ENCODE assay signal across 30 cellular contexts in genomic region chr3:8420613-8421012, GRCh38.
"Had no signal": no experiment of that assay in that cellular context is flagged by ENCODE, and none has a peak within 500 bp of the region (broad histone marks: within the 10 kb centered on the region; RNA-seq: fewer than 3 reads in every experiment).

No MANE protein-coding gene starts in this region.

- H3K27ac Mint-ChIP-seq: activated naive CD8-positive, alpha-beta T cell; effector memory CD8-positive, alpha-beta T cell; nephron; stimulated activated effector memory CD8-positive, alpha-beta T cell treated with anti-CD3 and anti-CD28 coated beads, Interleukin-12 subunit alpha, Interleukin-12 subunit beta, amount 100 ng/mL, for 72 hours; stimulated activated naive CD8-positive, alpha-beta T cell treated with anti-CD3 and anti-CD28 coated beads, Interleukin-15, Interleukin-2, amounts not matched to agents 100 ng/mL and 50 ng/mL, for 24 hours had no signal

- H3K9me3 ChIP-seq: uterus had no signal

- H3K36me3 ChIP-seq: gastroesophageal sphincter, lower lobe of right lung, thoracic aorta, uterus, WERI-Rb-1 had no signal

- H3K27ac ChIP-seq: body of pancreas, coronary artery, dorsolateral prefrontal cortex, gastroesophageal sphincter, lower lobe of right lung, thoracic aorta, uterus, WERI-Rb-1 had no signal

- H3K27me3 Mint-ChIP-seq: activated naive CD8-positive, alpha-beta T cell; stimulated activated naive CD8-positive, alpha-beta T cell treated with anti-CD3 and anti-CD28 coated beads, Interleukin-15, Interleukin-2, amounts not matched to agents 100 ng/mL and 50 ng/mL, for 24 hours had no signal

- H3K4me3 ChIP-seq: body of pancreas, coronary artery, dorsolateral prefrontal cortex, gastroesophageal sphincter, lower lobe of right lung, thoracic aorta, uterus had no signal

- H3K27me3 ChIP-seq: body of pancreas, dorsolateral prefrontal cortex, gastroesophageal sphincter, uterus had no signal

- FAIRE-seq: kidney, small intestine had no signal

- H3K4me1 ChIP-seq: body of pancreas, gastroesophageal sphincter, lower lobe of right lung, uterus had no signal

- H3K4me3 Mint-ChIP-seq: activated naive CD8-positive, alpha-beta T cell; effector memory CD8-positive, alpha-beta T cell; nephron; stimulated activated effector memory CD8-positive, alpha-beta T cell treated with anti-CD3 and anti-CD28 coated beads, Interleukin-12 subunit alpha, Interleukin-12 subunit beta, amount 100 ng/mL, for 72 hours; stimulated activated naive CD8-positive, alpha-beta T cell treated with anti-CD3 and anti-CD28 coated beads, Interleukin-15, Interleukin-2, amounts not matched to agents 100 ng/mL and 50 ng/mL, for 24 hours had no signal

- H3K36me3 Mint-ChIP-seq: activated naive CD8-positive, alpha-beta T cell; stimulated activated effector memory CD8-positive, alpha-beta T cell treated with anti-CD3 and anti-CD28 coated beads, Interleukin-12 subunit alpha, Interleukin-12 subunit beta, amount 100 ng/mL, for 72 hours had no signal

- DNase-seq: activated CD4-positive, alpha-beta T cell treated with anti-CD3 and anti-CD28 coated beads for 48 hours; activated CD4-positive, alpha-beta T cell treated with anti-CD3 and anti-CD28 coated beads, Interleukin-2, amount 50 U/mL, for 48 hours; activated CD8-positive, alpha-beta memory T cell treated with anti-CD3 and anti-CD28 coated beads for 24 hours; activated effector memory CD4-positive, alpha-beta T cell treated with Interleukin-2 at 50 U/mL for 16 hours; activated naive CD4-positive, alpha-beta T cell treated with Interleukin-2 at 50 U/mL for 16 hours; anterior cingulate cortex; body of pancreas; cerebellar nuclear complex; dorsolateral prefrontal cortex; effector memory CD8-positive, alpha-beta T cell; erythroblast; hippocampal formation; kidney; lower lobe of right lung; mesenchymal stem cell; small intestine; stimulated activated CD4-positive, alpha-beta T cell treated with anti-CD3 and anti-CD28 coated beads, Interleukin-4, amount 100 ng/mL, for 24 hours; T1000; trophoblast cell; uterus had no signal

- H3K9me3 Mint-ChIP-seq: effector memory CD8-positive, alpha-beta T cell; stimulated activated effector memory CD8-positive, alpha-beta T cell treated with anti-CD3 and anti-CD28 coated beads, Interleukin-12 subunit alpha, Interleukin-12 subunit beta, amount 100 ng/mL, for 72 hours; stimulated activated naive CD8-positive, alpha-beta T cell treated with anti-CD3 and anti-CD28 coated beads, Interleukin-15, Interleukin-2, amounts not matched to agents 100 ng/mL and 50 ng/mL, for 24 hours had no signal

- ATAC-seq: activated CD4-positive, CD25-positive, alpha-beta regulatory T cell treated with anti-CD3 and anti-CD28 coated beads, Interleukin-2, amount 50 U/mL, for 24 hours; body of pancreas; effector memory CD8-positive, alpha-beta T cell; gastroesophageal sphincter; lower lobe of right lung; sciatic nerve had no signal
